ENCODE assay signal across 19 cellular contexts in genomic region chr3:186983372-186984058, GRCh38. TPM values are rescaled to one million over a fixed set of nuclear protein-coding genes. Genes with fewer than 3 reads are reported as not detected.
A peak's percentile ranks its signal among the peaks of the same experiment; 100 is the strongest.
DNase-seq lines count a peak whose midpoint lies in the region; ATAC-seq and TF ChIP-seq lines count a peak whose summit lies in the region.
"Had no signal": no experiment of that assay in that cellular context is flagged by ENCODE, and none has a peak within 500 bp of the region (broad histone marks: within the 10 kb centered on the region; RNA-seq: fewer than 3 reads in every experiment).

No MANE protein-coding gene starts in this region.

- H3K4me1 Mint-ChIP-seq in GM23338 (peaks cover 32% of the 10 kb centered on the region), progenitor cell of endocrine pancreas (ENCODE audit: low read depth) (peaks cover 1% of the 10 kb centered on the region), mesothelial cell of epicardium (peaks cover 2% of the 10 kb centered on the region)

- H3K27ac ChIP-seq in GM23338 (ENCODE audit: low read depth) (no peak overlapping the region), left ventricle myocardium inferior (replicated peaks) (peak overlapping the region; percentile 63)
- H3K27ac ChIP-seq: sigmoid colon, VCaP had no signal

- H3K9me3 ChIP-seq in left ventricle myocardium inferior (replicated peaks): no peaks in the 10 kb centered on the region
- H3K9me3 ChIP-seq: ascending aorta, sigmoid colon, SK-N-SH, tibial nerve had no signal

- DNase-seq in GM23338 (ENCODE audit: low spot score): no peak
- DNase-seq in SKM-1 treated with dmso at 0.1 percent for 144 hours (lab: John Stamatoyannopoulos, UW; ENCODE audit: unreplicated experiment): peak; percentile 41
- no peak for DNase-seq in left ventricle myocardium inferior
- DNase-seq in progenitor cell of endocrine pancreas (ENCODE audit: low spot score, unreplicated experiment): no peak
- DNase-seq in mesothelial cell of epicardium (ENCODE audit: low spot score in 2 of 2, unreplicated experiment in 2 of 2): no peak
- no peak for DNase-seq in activated naive CD4-positive, alpha-beta T cell treated with anti-CD3 and anti-CD28 coated beads, Interleukin-2, amount 50 U/mL, for 72 hours (ENCODE audit: low spot score in 2 of 2)
- DNase-seq in SIG-M5 treated with dmso at 0.1 percent for 504 hours (lab: John Stamatoyannopoulos, UW; ENCODE audit: unreplicated experiment): no peak
- DNase-seq: activated effector memory CD4-positive, alpha-beta T cell treated with anti-CD3 and anti-CD28 coated beads, Interleukin-2, amount 50 U/mL, for 16 hours; H7; MM.1S; naive thymus-derived CD4-positive, alpha-beta T cell; NCI-H1930; NCI-H524; sigmoid colon; SK-N-SH had no signal

- no peaks in the 10 kb centered on the region; the same call in 1 of the 2 replicates for H3K9me2 ChIP-seq in GM23338 (ENCODE audit: insufficient read depth)
- H3K9me2 ChIP-seq: SK-N-SH had no signal

- H3F3A ChIP-seq in GM23338 (replicated peaks; ENCODE audit: low read depth): no peaks in the 10 kb centered on the region

- H3K27me3 Mint-ChIP-seq in GM23338 (ENCODE audit: insufficient read depth, low read depth, poor library complexity): peaks cover 7% of the 10 kb centered on the region
- H3K27me3 Mint-ChIP-seq in progenitor cell of endocrine pancreas: no peaks in the 10 kb centered on the region
- H3K27me3 Mint-ChIP-seq in mesothelial cell of epicardium (ENCODE audit: low read depth): no peaks in the 10 kb centered on the region
- H3K27me3 Mint-ChIP-seq: naive thymus-derived CD4-positive, alpha-beta T cell had no signal

- no peak for TF ChIP-seq CTCF in GM23338 (conservative IDR thresholded peaks at IDR 0.05; ENCODE audit: low read depth in 2 of 2)
- no peak for TF ChIP-seq CTCF in left ventricle myocardium inferior (IDR thresholded peaks at IDR 0.05; ENCODE audit: borderline replicate concordance)
- no peak for TF ChIP-seq CTCF in progenitor cell of endocrine pancreas (IDR thresholded peaks at IDR 0.05; ENCODE audit: unreplicated experiment)
- TF ChIP-seq CTCF in mesothelial cell of epicardium (IDR thresholded peaks at IDR 0.05; ENCODE audit: unreplicated experiment): no peak

- H3K9me3 Mint-ChIP-seq in GM23338: peaks cover 7% of the 10 kb centered on the region; the same call in 2 of the 3 replicates
- H3K9me3 Mint-ChIP-seq in progenitor cell of endocrine pancreas (ENCODE audit: low read depth): no peaks in the 10 kb centered on the region
- H3K9me3 Mint-ChIP-seq in mesothelial cell of epicardium: no peaks in the 10 kb centered on the region
- no peaks in the 10 kb centered on the region for H3K9me3 Mint-ChIP-seq in activated naive CD4-positive, alpha-beta T cell treated with anti-CD3 and anti-CD28 coated beads, Interleukin-2, amount 50 U/mL, for 72 hours
- H3K9me3 Mint-ChIP-seq: naive thymus-derived CD4-positive, alpha-beta T cell had no signal

- no peaks in the 10 kb centered on the region for H3K27me3 ChIP-seq in GM23338 (ENCODE audit: insufficient read depth)
- no peaks in the 10 kb centered on the region for H3K27me3 ChIP-seq in left ventricle myocardium inferior (ENCODE audit: low read depth)
- H3K27me3 ChIP-seq: ascending aorta, sigmoid colon, tibial nerve had no signal

- no peak overlapping the region for H3K4me2 ChIP-seq in GM23338
- H3K4me2 ChIP-seq: SK-N-SH had no signal

- no peak overlapping the region for H2AFZ ChIP-seq in GM23338

- H3K36me3 Mint-ChIP-seq in GM23338 (ENCODE audit: low read depth): peaks cover 59% of the 10 kb centered on the region
- peaks cover 16% of the 10 kb centered on the region for H3K36me3 Mint-ChIP-seq in progenitor cell of endocrine pancreas (ENCODE audit: insufficient read depth)
- peaks cover 30% of the 10 kb centered on the region for H3K36me3 Mint-ChIP-seq in mesothelial cell of epicardium
- H3K36me3 Mint-ChIP-seq in activated naive CD4-positive, alpha-beta T cell treated with anti-CD3 and anti-CD28 coated beads, Interleukin-2, amount 50 U/mL, for 72 hours: peaks cover 0 to 13% of the 10 kb centered on the region in 2 donors

- no peak overlapping the region for H3K4me3 ChIP-seq in GM23338
- no peak overlapping the region for H3K4me3 ChIP-seq in left ventricle myocardium inferior
- H3K4me3 ChIP-seq: ascending aorta, sigmoid colon, tibial nerve had no signal

- H3K36me3 ChIP-seq in GM23338 (ENCODE audit: insufficient read depth): peaks cover 12% of the 10 kb centered on the region; the same call in 1 of the 2 replicates
- H3K36me3 ChIP-seq in left ventricle myocardium inferior: no peaks in the 10 kb centered on the region
- H3K36me3 ChIP-seq: sigmoid colon had no signal

- H3K4me1 ChIP-seq in GM23338 (ENCODE audit: insufficient read depth) (peaks cover 9% of the 10 kb centered on the region), left ventricle myocardium inferior (peaks cover 75% of the 10 kb centered on the region)
- H3K4me1 ChIP-seq: sigmoid colon had no signal

- no peak for ATAC-seq in GM23338
- ATAC-seq in GM21526 (IDR thresholded peaks at IDR 0.05; ENCODE audit: low FRiP score, unreplicated experiment): no peak
- ATAC-seq in activated naive CD4-positive, alpha-beta T cell treated with anti-CD3 and anti-CD28 coated beads, Interleukin-2, amount 50 U/mL, for 72 hours: no peak
- ATAC-seq: naive thymus-derived CD4-positive, alpha-beta T cell had no signal

- peaks cover 4% of the 10 kb centered on the region for H3K79me2 ChIP-seq in GM23338 (replicated peaks; ENCODE audit: insufficient read depth)

- peaks cover 4% of the 10 kb centered on the region; the same call in 1 of the 2 replicates for H4K20me1 ChIP-seq in GM23338 (replicated peaks; ENCODE audit: insufficient read depth)

- intact Hi-C loops in left ventricle myocardium inferior (cut with micrococcal nuclease): no loop called here

- H3K4me3 Mint-ChIP-seq in GM23338 (no peak overlapping the region), progenitor cell of endocrine pancreas (ENCODE audit: low read depth) (no peak overlapping the region), mesothelial cell of epicardium (no peak overlapping the region)

- peak overlapping the region; percentile 12; the same call in 1 of the 2 replicates for H3K27ac Mint-ChIP-seq in GM23338
- peak overlapping the region; percentile 17 for H3K27ac Mint-ChIP-seq in progenitor cell of endocrine pancreas
- H3K27ac Mint-ChIP-seq in mesothelial cell of epicardium: no peak overlapping the region
- peak overlapping the region in 1 of 2 donors; percentile 78 for H3K27ac Mint-ChIP-seq in activated naive CD4-positive, alpha-beta T cell treated with anti-CD3 and anti-CD28 coated beads, Interleukin-2, amount 50 U/mL, for 72 hours

TF ChIP-seq in GM23338, 12 proteins besides CTCF, POLR2A, EP300 and RAD21 (continues in another document):
- TF ChIP-seq ZNF331 (CRISPR knock-in tag; IDR thresholded peaks at IDR 0.05; ENCODE audit: low read depth) (no peak), ETS1 (IDR thresholded peaks at IDR 0.05) (no peak), EZH2 (IDR thresholded peaks at IDR 0.05; ENCODE audit: low read depth, unreplicated experiment) (no peak), POLR2AphosphoS5 (IDR thresholded peaks at IDR 0.05; ENCODE audit: low read depth) (no peak), REST (IDR thresholded peaks at IDR 0.05; ENCODE audit: unreplicated experiment) (no peak), NANOG (IDR thresholded peaks at IDR 0.05; ENCODE audit: borderline replicate concordance) (no peak), ZNF114 (CRISPR knock-in tag; IDR thresholded peaks at IDR 0.05) (no peak)

RNA-seq across cellular contexts. Expression of gene ST6GAL1, which starts 53.2 kb away (rescaled TPM):
- total RNA-seq in GM23338 (2014; rRNA removed; shearing (Covaris generic)): 51.6 and 65.1 TPM in 2 replicates
- polyA plus RNA-seq in GM23338 (2016; fragmentation: Nextera tagmentation; extraction: Ambion mirVana): 13.5 and 17.6 TPM in 2 replicates
- total RNA-seq in left ventricle myocardium inferior: 84.3 TPM
- 74.0 and 80.7 TPM in 2 replicates for total RNA-seq in progenitor cell of endocrine pancreas
- 38.7 to 50.3 TPM (median 45.8 TPM) in 3 replicates for total RNA-seq in mesothelial cell of epicardium
- 10 to 100 TPM; 32.0 to 96.6 TPM for total RNA-seq in activated naive CD4-positive, alpha-beta T cell treated with anti-CD3 and anti-CD28 coated beads, Interleukin-2, amount 50 U/mL, for 72 hours
